In genomic region chr7:155951554-155952158, GRCh38 we compare ENCODE assay signal across 10 cellular contexts.
DNase-seq lines count a peak whose midpoint lies in the region; ATAC-seq, FAIRE-seq and TF ChIP-seq lines count a peak whose summit lies in the region.
"Had no signal": no experiment of that assay in that cellular context is flagged by ENCODE, and none has a peak within 500 bp of the region (broad histone marks: within the 10 kb centered on the region; RNA-seq: fewer than 3 reads in every experiment).

No MANE protein-coding gene starts in this region.

- peaks cover 6% of the 10 kb centered on the region for H3K4me1 ChIP-seq in foreskin keratinocyte
- H3K4me1 ChIP-seq in small intestine (ENCODE audit: control insufficient read depth in 2 of 2, insufficient read depth in 1 of 2, low read depth in 1 of 2, low read length in 1 of 2), result peaks cover 0 to 5% of the 10 kb centered on the region in 2 donors
- no peaks in the 10 kb centered on the region for H3K4me1 ChIP-seq in Karpas-422 (ENCODE audit: low read length)
- H3K4me1 ChIP-seq: ascending aorta, upper lobe of right lung had no signal

- TF ChIP-seq CTCF in foreskin keratinocyte (conservative IDR thresholded peaks at IDR 0.05), result no peak

- no peak overlapping the region for H2AFZ ChIP-seq in Karpas-422 (ENCODE audit: low read length)

- no peak overlapping the region for H3K4me2 ChIP-seq in Karpas-422 (ENCODE audit: low read depth, low read length, poor library complexity, severe bottlenecking)

- H3K9me3 ChIP-seq in small intestine (ENCODE audit: control insufficient read depth, low read depth) (no peaks in the 10 kb centered on the region), Karpas-422 (ENCODE audit: low read length) (no peaks in the 10 kb centered on the region)
- H3K9me3 ChIP-seq: ascending aorta, upper lobe of right lung had no signal

- no peak overlapping the region for H3K9ac ChIP-seq in Karpas-422 (ENCODE audit: low read length)

- DNase-seq in LHCN-M2 (ENCODE audit: low read depth) (peak; percentile 98), T1000 (lab: John Stamatoyannopoulos, UW) (peak; percentile 88), foreskin keratinocyte (peak; percentile 98 to 99), small intestine (peak; percentile 97), germinal center (ENCODE audit: low spot score) (no peak), Karpas-422 (no peak)
- DNase-seq: upper lobe of right lung had no signal

- no peak for FAIRE-seq in small intestine (lab: Jason Lieb, UNC)

- H4K20me1 ChIP-seq in Karpas-422 (ENCODE audit: insufficient read depth, low read depth, low read length), result no peaks in the 10 kb centered on the region

- no peaks in the 10 kb centered on the region for H3K79me2 ChIP-seq in Karpas-422 (ENCODE audit: low read length)

- WGBS in small intestine, 3 donors, result 11 to 60% (median 41%) methylated on average over 21 of the region's 21 CpGs

- H3K9me2 ChIP-seq in Karpas-422 (replicated peaks; ENCODE audit: insufficient read depth, low read length), result no peaks in the 10 kb centered on the region

- H3K4me3 ChIP-seq in small intestine (ENCODE audit: low read depth in 1 of 2, low read length in 2 of 2), result no peak overlapping the region
- no peak overlapping the region for H3K4me3 ChIP-seq in Karpas-422 (ENCODE audit: low read length)
- H3K4me3 ChIP-seq: ascending aorta, upper lobe of right lung had no signal

- ATAC-seq in foreskin keratinocyte (peak; percentile 92), HG02973 (IDR thresholded peaks at IDR 0.05; ENCODE audit: unreplicated experiment) (no peak)
- ATAC-seq: upper lobe of right lung had no signal

- H3K36me3 ChIP-seq in small intestine (ENCODE audit: control insufficient read depth in 2 of 2, insufficient read depth in 2 of 2, low read length in 2 of 2), result no peaks in the 10 kb centered on the region
- no peaks in the 10 kb centered on the region for H3K36me3 ChIP-seq in Karpas-422 (ENCODE audit: insufficient read depth, low read length)
- H3K36me3 ChIP-seq: ascending aorta, upper lobe of right lung had no signal

- H3K27me3 ChIP-seq in foreskin keratinocyte (no peaks in the 10 kb centered on the region), small intestine (ENCODE audit: control insufficient read depth in 2 of 2, insufficient read depth in 2 of 2, low read length in 2 of 2) (no peaks in the 10 kb centered on the region), Karpas-422 (ENCODE audit: low read length) (no peaks in the 10 kb centered on the region)
- H3K27me3 ChIP-seq: ascending aorta, upper lobe of right lung had no signal

- H3K27ac ChIP-seq in foreskin keratinocyte (peak overlapping the region; percentile 25), small intestine (ENCODE audit: low read depth in 1 of 2, low read length in 1 of 2) (peak overlapping the region; percentile 72 to 81), Karpas-422 (ENCODE audit: low read length) (no peak overlapping the region)
- H3K27ac ChIP-seq: ascending aorta, upper lobe of right lung, VCaP had no signal

Comparison
In these comparisons a context has a peak if more than half of its experiments do, and no peak if none do; other contexts are left out.
1. DNase-seq: peak in LHCN-M2 (single experiment), T1000 (single experiment), foreskin keratinocyte (2 of 2) and small intestine (single experiment); none in germinal center (single experiment) and Karpas-422 (single experiment).